In genomic region chr14:72010474-72010873, GRCh38 we compare ENCODE assay signal across 28 cellular contexts.
"Had no signal": no experiment of that assay in that cellular context is flagged by ENCODE, and none has a peak within 500 bp of the region (broad histone marks: within the 10 kb centered on the region; RNA-seq: fewer than 3 reads in every experiment).

No MANE protein-coding gene starts in this region.

- H3K9me3 Mint-ChIP-seq: stimulated activated effector memory CD8-positive, alpha-beta T cell treated with anti-CD3 and anti-CD28 coated beads, Interleukin-12 subunit alpha, Interleukin-12 subunit beta, amount 100 ng/mL, for 72 hours; stimulated activated memory B cell treated with anti-CD40 and anti-IgM and Interleukin-4, amounts not matched to agents 10 μg/mL and 1 μg/mL and 100 μg/mL, for 72 hours; stimulated activated naive CD8-positive, alpha-beta T cell treated with anti-CD3 and anti-CD28 coated beads, Interleukin-15, amount 100 ng/mL, for 72 hours; stimulated activated naive CD8-positive, alpha-beta T cell treated with anti-CD3 and anti-CD28 coated beads, Interleukin-15, Interleukin-2, amounts not matched to agents 100 ng/mL and 50 ng/mL, for 24 hours had no signal

- H3K27ac ChIP-seq: stomach, suprapubic skin, testis, thoracic aorta, thyroid gland, tibial artery, tibial nerve, transverse colon, upper lobe of left lung, upper lobe of right lung, uterus, vagina had no signal

- DNase-seq: stimulated activated CD4-positive, alpha-beta T cell treated with anti-CD3 and anti-CD28 coated beads, Interleukin-2, amount 100 ng/mL, for 48 hours; stimulated activated CD4-positive, alpha-beta T cell treated with anti-CD3 and anti-CD28 coated beads, Interleukin-4, amount 100 ng/mL, for 1 hour; stimulated activated CD4-positive, alpha-beta T cell treated with anti-CD3 and anti-CD28 coated beads, Interleukin-4, amount 100 ng/mL, for 24 hours; stimulated activated CD4-positive, alpha-beta T cell treated with anti-CD3 and anti-CD28 coated beads, Interleukin-4, amount 100 ng/mL, for 4 hours; stimulated activated CD8-positive, alpha-beta memory T cell treated with anti-CD3 and anti-CD28 coated beads, Interleukin-4, amount 100 ng/mL, for 48 hours; stimulated activated naive B cell treated with anti-CD40 and anti-IgM and Interleukin-4, amounts not matched to agents 10 μg/mL and 1 μg/mL and 100 μg/mL, for 72 hours; stimulated activated naive CD4-positive, alpha-beta T cell; stimulated activated naive CD4-positive, alpha-beta T cell treated with Interleukin-2 at 50 U/mL for 16 hours; stimulated activated naive CD8-positive, alpha-beta T cell treated with anti-CD3 and anti-CD28 coated beads, Interleukin-15, amount 100 ng/mL, for 72 hours; stimulated activated naive CD8-positive, alpha-beta T cell treated with anti-CD3 and anti-CD28 coated beads, Interleukin-15, Interleukin-2, amounts not matched to agents 100 U/mL and 50 U/mL, for 24 hours; stomach; substantia nigra; testis; thyroid gland; tibial artery; transverse colon; trophoblast cell; upper lobe of left lung; upper lobe of right lung; uterus had no signal

- H3K4me1 ChIP-seq: stomach, suprapubic skin, testis, thyroid gland, tibial artery, transverse colon, upper lobe of left lung, upper lobe of right lung, uterus, vagina had no signal

- H3K27ac Mint-ChIP-seq: stimulated activated effector memory CD8-positive, alpha-beta T cell treated with anti-CD3 and anti-CD28 coated beads, Interleukin-12 subunit alpha, Interleukin-12 subunit beta, amount 100 ng/mL, for 72 hours; stimulated activated memory B cell treated with anti-CD40 and anti-IgM and Interleukin-4, amounts not matched to agents 10 μg/mL and 1 μg/mL and 100 μg/mL, for 72 hours; stimulated activated naive B cell treated with anti-CD40 and anti-IgM and Interleukin-4, amounts not matched to agents 10 μg/mL and 1 μg/mL and 100 μg/mL, for 72 hours; stimulated activated naive CD8-positive, alpha-beta T cell treated with anti-CD3 and anti-CD28 coated beads, Interleukin-15, amount 100 ng/mL, for 72 hours; stimulated activated naive CD8-positive, alpha-beta T cell treated with anti-CD3 and anti-CD28 coated beads, Interleukin-15, Interleukin-2, amounts not matched to agents 100 ng/mL and 50 ng/mL, for 24 hours; type B pancreatic cell had no signal

- H3K4me3 Mint-ChIP-seq: stimulated activated effector memory CD8-positive, alpha-beta T cell treated with anti-CD3 and anti-CD28 coated beads, Interleukin-12 subunit alpha, Interleukin-12 subunit beta, amount 100 ng/mL, for 72 hours; stimulated activated memory B cell treated with anti-CD40 and anti-IgM and Interleukin-4, amounts not matched to agents 10 μg/mL and 1 μg/mL and 100 μg/mL, for 72 hours; stimulated activated naive B cell treated with anti-CD40 and anti-IgM and Interleukin-4, amounts not matched to agents 10 μg/mL and 1 μg/mL and 100 μg/mL, for 72 hours; stimulated activated naive CD8-positive, alpha-beta T cell treated with anti-CD3 and anti-CD28 coated beads, Interleukin-15, amount 100 ng/mL, for 72 hours; stimulated activated naive CD8-positive, alpha-beta T cell treated with anti-CD3 and anti-CD28 coated beads, Interleukin-15, Interleukin-2, amounts not matched to agents 100 ng/mL and 50 ng/mL, for 24 hours; type B pancreatic cell had no signal

- H3K4me3 ChIP-seq: stomach, suprapubic skin, testis, thoracic aorta, thyroid gland, tibial artery, tibial nerve, transverse colon, upper lobe of left lung, upper lobe of right lung, uterus, vagina had no signal

- H3K36me3 ChIP-seq: stomach, suprapubic skin, thoracic aorta, thyroid gland, tibial artery, tibial nerve, transverse colon, upper lobe of left lung, upper lobe of right lung, uterus, vagina had no signal

- ATAC-seq: stimulated activated effector memory CD8-positive, alpha-beta T cell treated with anti-CD3 and anti-CD28 coated beads, Interleukin-12 subunit alpha, Interleukin-12 subunit beta, amount 100 ng/mL, for 72 hours; stimulated activated memory B cell treated with anti-CD40 and anti-IgM and Interleukin-4, amounts not matched to agents 10 μg/mL and 1 μg/mL and 100 μg/mL, for 72 hours; stimulated activated naive B cell treated with anti-CD40 and anti-IgM and Interleukin-4, amounts not matched to agents 10 μg/mL and 1 μg/mL and 100 μg/mL, for 72 hours; stimulated activated naive CD8-positive, alpha-beta T cell treated with anti-CD3 and anti-CD28 coated beads, Interleukin-15, amount 100 ng/mL, for 72 hours; stimulated activated naive CD8-positive, alpha-beta T cell treated with anti-CD3 and anti-CD28 coated beads, Interleukin-15, Interleukin-2, amounts not matched to agents 100 U/mL and 50 U/mL, for 24 hours; upper lobe of right lung had no signal

- H3K27me3 ChIP-seq: stomach, suprapubic skin, testis, thyroid gland, tibial artery, tibial nerve, transverse colon, upper lobe of left lung, upper lobe of right lung, uterus, vagina had no signal

- H3K4me1 Mint-ChIP-seq: stimulated activated effector memory CD8-positive, alpha-beta T cell treated with anti-CD3 and anti-CD28 coated beads, Interleukin-12 subunit alpha, Interleukin-12 subunit beta, amount 100 ng/mL, for 72 hours; stimulated activated memory B cell treated with anti-CD40 and anti-IgM and Interleukin-4, amounts not matched to agents 10 μg/mL and 1 μg/mL and 100 μg/mL, for 72 hours; stimulated activated naive B cell treated with anti-CD40 and anti-IgM and Interleukin-4, amounts not matched to agents 10 μg/mL and 1 μg/mL and 100 μg/mL, for 72 hours; stimulated activated naive CD8-positive, alpha-beta T cell treated with anti-CD3 and anti-CD28 coated beads, Interleukin-15, amount 100 ng/mL, for 72 hours had no signal

- H3K27me3 Mint-ChIP-seq: type B pancreatic cell had no signal

- H3K36me3 Mint-ChIP-seq: stimulated activated effector memory CD8-positive, alpha-beta T cell treated with anti-CD3 and anti-CD28 coated beads, Interleukin-12 subunit alpha, Interleukin-12 subunit beta, amount 100 ng/mL, for 72 hours; stimulated activated memory B cell treated with anti-CD40 and anti-IgM and Interleukin-4, amounts not matched to agents 10 μg/mL and 1 μg/mL and 100 μg/mL, for 72 hours; stimulated activated naive B cell treated with anti-CD40 and anti-IgM and Interleukin-4, amounts not matched to agents 10 μg/mL and 1 μg/mL and 100 μg/mL, for 72 hours; type B pancreatic cell had no signal

- H3K9me3 ChIP-seq: stomach, suprapubic skin, testis, thoracic aorta, thyroid gland, tibial artery, tibial nerve, transverse colon, upper lobe of left lung, upper lobe of right lung, uterus, vagina had no signal
